12 cellular contexts compared by ENCODE assay signal in genomic region chr6:135113855-135114254, GRCh38.
"Had no signal": no experiment of that assay in that cellular context is flagged by ENCODE, and none has a peak within 500 bp of the region (broad histone marks: within the 10 kb centered on the region; RNA-seq: fewer than 3 reads in every experiment).

No MANE protein-coding gene starts in this region.

- DNase-seq: activated CD4-positive, CD25-positive, alpha-beta regulatory T cell; adrenal gland; caudate nucleus; colonic mucosa; foreskin melanocyte; heart left ventricle; left colon; midbrain; posterior cingulate gyrus; T-helper 17 cell had no signal

- FAIRE-seq: endothelial cell of umbilical vein had no signal

- H3K27ac Mint-ChIP-seq: T-helper 17 cell had no signal

- H3K4me3 Mint-ChIP-seq: T-helper 17 cell had no signal

- ATAC-seq: heart left ventricle, left colon, SK-N-SH treated with all-trans-retinoic acid at 6 μM for 48 hours had no signal
